ENCODE assay signal across 26 cellular contexts in genomic region chr11:132452616-132453015, GRCh38.
"Had no signal": no experiment of that assay in that cellular context is flagged by ENCODE, and none has a peak within 500 bp of the region (broad histone marks: within the 10 kb centered on the region; RNA-seq: fewer than 3 reads in every experiment).

No MANE protein-coding gene starts in this region.

- H3K27ac Mint-ChIP-seq: immature natural killer cell; natural killer cell treated with Interleukin-12 subunit alpha and Interleukin-12 subunit beta and Interleukin-15 and Interleukin-18, amount 100 ng/mL, for 72 hours; progenitor cell of endocrine pancreas; stimulated activated effector memory CD8-positive, alpha-beta T cell treated with anti-CD3 and anti-CD28 coated beads, Interleukin-12 subunit alpha, Interleukin-12 subunit beta, amount 100 ng/mL, for 72 hours had no signal

- FAIRE-seq: frontal cortex, keratinocyte, pancreas had no signal

- H3K27me3 Mint-ChIP-seq: natural killer cell treated with Interleukin-12 subunit alpha and Interleukin-12 subunit beta and Interleukin-15 and Interleukin-18, amount 100 ng/mL, for 72 hours had no signal

- H3K4me3 Mint-ChIP-seq: immature natural killer cell; natural killer cell treated with Interleukin-12 subunit alpha and Interleukin-12 subunit beta and Interleukin-15 and Interleukin-18, amount 100 ng/mL, for 72 hours; stimulated activated effector memory CD8-positive, alpha-beta T cell treated with anti-CD3 and anti-CD28 coated beads, Interleukin-12 subunit alpha, Interleukin-12 subunit beta, amount 100 ng/mL, for 72 hours had no signal

- ATAC-seq: esophagus mucosa; left colon; left ventricle myocardium superior; natural killer cell treated with Interleukin-12 subunit alpha and Interleukin-12 subunit beta and Interleukin-15 and Interleukin-18, amount 100 ng/mL, for 72 hours; pancreas; right cardiac atrium; stimulated activated effector memory CD8-positive, alpha-beta T cell treated with anti-CD3 and anti-CD28 coated beads, Interleukin-12 subunit alpha, Interleukin-12 subunit beta, amount 100 ng/mL, for 72 hours; stimulated activated naive CD8-positive, alpha-beta T cell treated with anti-CD3 and anti-CD28 coated beads, Interleukin-15, Interleukin-2, amounts not matched to agents 100 U/mL and 50 U/mL, for 24 hours had no signal

- H3K4me1 ChIP-seq: pancreas, suprapubic skin, thyroid gland, upper lobe of left lung, uterus had no signal

- H3K27ac ChIP-seq: dorsolateral prefrontal cortex, pancreas, suprapubic skin, thyroid gland, upper lobe of left lung, uterus had no signal

- H3K4me1 Mint-ChIP-seq: immature natural killer cell; stimulated activated effector memory CD8-positive, alpha-beta T cell treated with anti-CD3 and anti-CD28 coated beads, Interleukin-12 subunit alpha, Interleukin-12 subunit beta, amount 100 ng/mL, for 72 hours had no signal

- H3K9me3 ChIP-seq: pancreas, suprapubic skin, thyroid gland, upper lobe of left lung, uterus had no signal

- H3K36me3 Mint-ChIP-seq: immature natural killer cell; natural killer cell treated with Interleukin-12 subunit alpha and Interleukin-12 subunit beta and Interleukin-15 and Interleukin-18, amount 100 ng/mL, for 72 hours; stimulated activated effector memory CD8-positive, alpha-beta T cell treated with anti-CD3 and anti-CD28 coated beads, Interleukin-12 subunit alpha, Interleukin-12 subunit beta, amount 100 ng/mL, for 72 hours had no signal

- H3K27me3 ChIP-seq: pancreas, thyroid gland, upper lobe of left lung, uterus had no signal

- DNase-seq: cortex of kidney; dorsolateral prefrontal cortex; effector CD8-positive, alpha-beta T cell; glutamatergic neuron; immature natural killer cell; left colon; left ventricle myocardium superior; mesenchymal stem cell; midbrain; occipital lobe; pancreas; right cardiac atrium; stimulated activated CD4-positive, alpha-beta T cell treated with anti-CD3 and anti-CD28 coated beads, Interleukin-4, amount 100 ng/mL, for 1 hour; stimulated activated CD8-positive, alpha-beta memory T cell treated with anti-CD3 and anti-CD28 coated beads, Interleukin-4, amount 100 ng/mL, for 48 hours; stimulated activated naive CD8-positive, alpha-beta T cell treated with anti-CD3 and anti-CD28 coated beads, Interleukin-15, Interleukin-2, amounts not matched to agents 100 U/mL and 50 U/mL, for 24 hours; thyroid gland; upper lobe of left lung; uterus had no signal

- H3K36me3 ChIP-seq: pancreas, suprapubic skin, thyroid gland, upper lobe of left lung, uterus had no signal

- H3K4me3 ChIP-seq: dorsolateral prefrontal cortex, lung, pancreas, suprapubic skin, thyroid gland, upper lobe of left lung, uterus had no signal
